In genomic region chr7:130494480-130494879, GRCh38 we compare ENCODE assay signal across 18 cellular contexts. TPM values are rescaled to one million over a fixed set of nuclear protein-coding genes. Genes with fewer than 3 reads are reported as not detected.
DNase-seq lines count a peak whose midpoint lies in the region; TF ChIP-seq lines count a peak whose summit lies in the region.
"Had no signal": no experiment of that assay in that cellular context is flagged by ENCODE, and none has a peak within 500 bp of the region (broad histone marks: within the 10 kb centered on the region; RNA-seq: fewer than 3 reads in every experiment).

No MANE protein-coding gene starts in this region.

- H3K4me1 Mint-ChIP-seq in CD8-positive, alpha-beta memory T cell, result peaks cover 9 to 20% (median 15%) of the 10 kb centered on the region in 3 donors

- H3K4me1 ChIP-seq in hepatocyte (ENCODE audit: insufficient read depth) (peaks cover 13% of the 10 kb centered on the region), vagina (peaks cover 19% of the 10 kb centered on the region)
- H3K4me1 ChIP-seq in CD8-positive, alpha-beta memory T cell (ENCODE audit: insufficient read depth, low read length), result peaks cover 3% of the 10 kb centered on the region

- peaks cover 0 to 5% (median 2%) of the 10 kb centered on the region in 3 donors for H3K36me3 Mint-ChIP-seq in CD8-positive, alpha-beta memory T cell
- H3K36me3 Mint-ChIP-seq: natural killer cell treated with Interleukin-12 subunit alpha and Interleukin-12 subunit beta and Interleukin-15 and Interleukin-18, amount 100 ng/mL, for 72 hours had no signal

- WGBS in hepatocyte (ENCODE audit: low lambda C conversion rate, missing lambda C conversion rate), result 26% methylated on average over 2 of the region's 2 CpGs

- H3K27me3 Mint-ChIP-seq in CD8-positive, alpha-beta memory T cell, result peaks cover 17 to 37% of the 10 kb centered on the region in 2 donors

- CTCF ChIA-PET in CD8-positive, alpha-beta memory T cell (lab: Charles Lee), result interaction anchor here (1.0 kb wide), 1 partner anchor 241 kb away, joined by 3 read pairs; no protein-coding TSS in a partner anchor

- TF ChIP-seq CTCF in hepatocyte (IDR thresholded peaks at IDR 0.05; ENCODE audit: poor library complexity), result no peak
- TF ChIP-seq CTCF in retinal pigment epithelial cell (conservative IDR thresholded peaks at IDR 0.05; ENCODE audit: low read depth, low read length), result no peak
- no peak for TF ChIP-seq CTCF in vagina (IDR thresholded peaks at IDR 0.05)

- H3K27ac ChIP-seq in hepatocyte, result peak overlapping the region; percentile 17
- H3K27ac ChIP-seq in CD8-positive, alpha-beta memory T cell (ENCODE audit: low read depth, low read length), result no peak overlapping the region
- no peak overlapping the region for H3K27ac ChIP-seq in vagina
- H3K27ac ChIP-seq: C4-2B, skin epidermis, WERI-Rb-1 had no signal

- H3K4me2 ChIP-seq in hepatocyte, result peak overlapping the region; percentile 75

- H3K27me3 ChIP-seq in hepatocyte, result no peaks in the 10 kb centered on the region
- peaks cover 11% of the 10 kb centered on the region for H3K27me3 ChIP-seq in CD8-positive, alpha-beta memory T cell (ENCODE audit: insufficient read depth, low read length, poor library complexity, severe bottlenecking)
- no peaks in the 10 kb centered on the region for H3K27me3 ChIP-seq in vagina

- H3K4me3 ChIP-seq in hepatocyte (peak overlapping the region; percentile 44), retinal pigment epithelial cell (ENCODE audit: low read length) (peak overlapping the region; percentile 87), vagina (no peak overlapping the region)
- H3K4me3 ChIP-seq in CD8-positive, alpha-beta memory T cell (ENCODE audit: low read length), result no peak overlapping the region
- H3K4me3 ChIP-seq: skin epidermis had no signal

- H3K9me3 Mint-ChIP-seq in CD8-positive, alpha-beta memory T cell, result peaks cover 0 to 2% (median 0%) of the 10 kb centered on the region in 5 donors
- H3K9me3 Mint-ChIP-seq: natural killer cell treated with Interleukin-12 subunit alpha and Interleukin-12 subunit beta and Interleukin-15 and Interleukin-18, amount 100 ng/mL, for 72 hours had no signal

- H3K9me2 ChIP-seq in hepatocyte (replicated peaks; ENCODE audit: insufficient read depth), result no peaks in the 10 kb centered on the region

- peaks cover 45% of the 10 kb centered on the region for H3K79me2 ChIP-seq in hepatocyte

- intact Hi-C loops in vagina (cut with DNase I), result no loop called here

- no peaks in the 10 kb centered on the region for H3K9me3 ChIP-seq in hepatocyte (ENCODE audit: low read depth)
- H3K9me3 ChIP-seq in CD8-positive, alpha-beta memory T cell (ENCODE audit: low read length), result peaks cover 4% of the 10 kb centered on the region
- no peaks in the 10 kb centered on the region for H3K9me3 ChIP-seq in vagina

- H4K20me1 ChIP-seq in hepatocyte (ENCODE audit: insufficient read depth, poor library complexity, severe bottlenecking), result no peaks in the 10 kb centered on the region

- H2AFZ ChIP-seq in hepatocyte, result no peak overlapping the region

- no peak overlapping the region for H3K4me3 Mint-ChIP-seq in CD8-positive, alpha-beta memory T cell
- H3K4me3 Mint-ChIP-seq: natural killer cell treated with Interleukin-12 subunit alpha and Interleukin-12 subunit beta and Interleukin-15 and Interleukin-18, amount 100 ng/mL, for 72 hours had no signal

- no peak overlapping the region for H3K27ac Mint-ChIP-seq in CD8-positive, alpha-beta memory T cell
- H3K27ac Mint-ChIP-seq: natural killer cell treated with Interleukin-12 subunit alpha and Interleukin-12 subunit beta and Interleukin-15 and Interleukin-18, amount 100 ng/mL, for 72 hours had no signal

- DNase-seq in NCI-H226 (peak; percentile 20), amniotic epithelial cell (ENCODE audit: low read depth) (peak; percentile 72), hepatocyte (ENCODE audit: low spot score) (no peak), retinal pigment epithelial cell (ENCODE audit: low read depth) (no peak), NOMO-1 treated with DMSO at 0.1 percent for 48 hours (lab: John Stamatoyannopoulos, UW; ENCODE audit: unreplicated experiment) (no peak), vagina (ENCODE audit: extremely low spot score in 2 of 2) (no peak)
- no peak for DNase-seq in CD8-positive, alpha-beta memory T cell
- DNase-seq: activated CD8-positive, alpha-beta memory T cell treated with anti-CD3 and anti-CD28 coated beads for 24 hours; activated effector memory CD4-positive, alpha-beta T cell treated with Interleukin-2 at 50 U/mL for 16 hours; effector memory CD4-positive, alpha-beta T cell; foreskin melanocyte; NCI-H1417 treated with DMSO at 0.1 percent for 48 hours; NCI-H446; PC-3; WERI-Rb-1 had no signal

- H3K36me3 ChIP-seq in hepatocyte (replicated peaks; ENCODE audit: insufficient read depth, low read depth) (no peaks in the 10 kb centered on the region), vagina (no peaks in the 10 kb centered on the region)
- H3K36me3 ChIP-seq in CD8-positive, alpha-beta memory T cell (ENCODE audit: insufficient read depth, low read length), result no peaks in the 10 kb centered on the region
- H3K36me3 ChIP-seq: WERI-Rb-1 had no signal

- POLR2A ChIA-PET in CD8-positive, alpha-beta memory T cell (lab: Charles Lee), result no interaction called here

- TF ChIP-seq POLR2A in vagina (IDR thresholded peaks at IDR 0.05), result no peak

RNA-seq across cellular contexts. Expression of gene MEST, which starts 2.6 kb away (rescaled TPM):
- 540 and 543 TPM in 2 replicates for total RNA-seq in hepatocyte
- polyA plus RNA-seq in hepatocyte, result 643 and 685 TPM in 2 replicates
- total RNA-seq in CD8-positive, alpha-beta memory T cell, result 1 to 10 TPM; 1.8 to 2.7 TPM
- 4.3 TPM for polyA plus RNA-seq in CD8-positive, alpha-beta memory T cell
- 28.5 TPM for total RNA-seq in vagina

RNA-seq across cellular contexts. Expression of gene CEP41, which starts 53.7 kb away (rescaled TPM):
- total RNA-seq in hepatocyte (5.5 and 11.4 TPM in 2 replicates), vagina (4.7 TPM)
- polyA plus RNA-seq in hepatocyte, result 17.2 and 17.8 TPM in 2 replicates
- 10 to 100 TPM; 16.6 to 18.8 TPM for total RNA-seq in CD8-positive, alpha-beta memory T cell
- 23.6 TPM for polyA plus RNA-seq in CD8-positive, alpha-beta memory T cell

Comparison
In these comparisons a context has a peak if more than half of its experiments do, and no peak if none do; other contexts are left out.
1. DNase-seq: peak in NCI-H226 (single experiment) and amniotic epithelial cell (single experiment); none in hepatocyte (single experiment), retinal pigment epithelial cell (single experiment), CD8-positive, alpha-beta memory T cell (0 of 5), NOMO-1 treated with DMSO at 0.1 percent for 48 hours (single experiment) and vagina (0 of 2).
2. H3K4me3 ChIP-seq: peak in hepatocyte (single experiment) and retinal pigment epithelial cell (single experiment); none in CD8-positive, alpha-beta memory T cell (single experiment) and vagina (0 of 2).
3. RNA of gene MEST, which starts 2.6 kb away (total RNA-seq): 540 to 543 TPM in hepatocyte; 28.5 TPM in vagina (single experiment) and 1.8 to 2.7 TPM in CD8-positive, alpha-beta memory T cell; every median in the first group is over 10 times any median in the second.